In genomic region chr15:85404922-85405293, GRCh38 we compare ENCODE assay signal across 10 cellular contexts. TPM values are rescaled to one million over a fixed set of nuclear protein-coding genes. Genes with fewer than 3 reads are reported as not detected.
DNase-seq lines count a peak whose midpoint lies in the region; ATAC-seq and TF ChIP-seq lines count a peak whose summit lies in the region.
"Had no signal": no experiment of that assay in that cellular context is flagged by ENCODE, and none has a peak within 500 bp of the region (broad histone marks: within the 10 kb centered on the region; RNA-seq: fewer than 3 reads in every experiment).

No MANE protein-coding gene starts in this region.

- intact Hi-C loops in activated B cell treated with CpG ODN at 0.5 μM for 24 hours (cut with micrococcal nuclease) = loop anchor here (1.0 to 5.0 kb wide), 3 partner anchors 8 to 297 kb away; no protein-coding TSS in a partner anchor

- CTCF ChIA-PET in activated B cell treated with CpG ODN at 0.5 μM for 24 hours (lab: Charles Lee) = interaction anchor here (0.5 to 3.1 kb wide), 12 partner anchors 8 to 341 kb away, joined by 3 to 31 read pairs (median 5); no protein-coding TSS in a partner anchor

- no peaks in the 10 kb centered on the region for H3K9me3 Mint-ChIP-seq in activated naive CD4-positive, alpha-beta T cell treated with anti-CD3 and anti-CD28 coated beads, Interleukin-2, amount 50 U/mL, for 72 hours
- H3K9me3 Mint-ChIP-seq in activated B cell treated with CpG ODN at 0.5 μM for 24 hours = no peaks in the 10 kb centered on the region

- 8 to 25% methylated on average over 2 of the region's 2 CpGs for WGBS in gastroesophageal sphincter (ENCODE audit: low coverage in 1 of 2), 2 donors

- no peak for TF ChIP-seq POLR2A in gastroesophageal sphincter (IDR thresholded peaks at IDR 0.05)

- no peaks in the 10 kb centered on the region for H3K27me3 Mint-ChIP-seq in activated B cell treated with CpG ODN at 0.5 μM for 24 hours

- no peak overlapping the region for H3K4me3 ChIP-seq in gastroesophageal sphincter
- H3K4me3 ChIP-seq in thoracic aorta = peak overlapping the region; percentile 1

- H3K36me3 ChIP-seq in gastroesophageal sphincter = no peaks in the 10 kb centered on the region
- H3K36me3 ChIP-seq in thoracic aorta = no peaks in the 10 kb centered on the region

- H3K27ac Mint-ChIP-seq in activated naive CD4-positive, alpha-beta T cell treated with anti-CD3 and anti-CD28 coated beads, Interleukin-2, amount 50 U/mL, for 72 hours = peak overlapping the region; percentile 75 to 85
- H3K27ac Mint-ChIP-seq in activated B cell treated with CpG ODN at 0.5 μM for 24 hours = peak overlapping the region; percentile 91

- TF ChIP-seq CTCF in activated B cell treated with CpG ODN at 0.5 μM for 24 hours (IDR thresholded peaks at IDR 0.05) (no peak), gastroesophageal sphincter (IDR thresholded peaks at IDR 0.05) (no peak), thoracic aorta (IDR thresholded peaks at IDR 0.05) (no peak)

- no peak for TF ChIP-seq EP300 in gastroesophageal sphincter (IDR thresholded peaks at IDR 0.05)

- ATAC-seq in activated naive CD4-positive, alpha-beta T cell treated with anti-CD3 and anti-CD28 coated beads, Interleukin-2, amount 50 U/mL, for 72 hours = peak in 1 of 2 donors; percentile 49
- ATAC-seq in activated B cell treated with CpG ODN at 0.5 μM for 24 hours (ENCODE audit: low read depth) = no peak
- ATAC-seq in gastroesophageal sphincter = no peak
- no peak for ATAC-seq in thoracic aorta (ENCODE audit: insufficient number of reproducible peaks, low FRiP score, low read depth)
- ATAC-seq in GM21447 (IDR thresholded peaks at IDR 0.05; ENCODE audit: unreplicated experiment) = no peak
- ATAC-seq in GM21576 (IDR thresholded peaks at IDR 0.05; ENCODE audit: unreplicated experiment) = no peak

- peaks cover 0 to 5% of the 10 kb centered on the region in 2 donors for H3K36me3 Mint-ChIP-seq in activated naive CD4-positive, alpha-beta T cell treated with anti-CD3 and anti-CD28 coated beads, Interleukin-2, amount 50 U/mL, for 72 hours
- H3K36me3 Mint-ChIP-seq in activated B cell treated with CpG ODN at 0.5 μM for 24 hours (ENCODE audit: low read depth) = peaks cover 1% of the 10 kb centered on the region

- H3K4me1 Mint-ChIP-seq in activated B cell treated with CpG ODN at 0.5 μM for 24 hours = peaks cover 90% of the 10 kb centered on the region

- no peaks in the 10 kb centered on the region for H3K9me3 ChIP-seq in gastroesophageal sphincter
- H3K9me3 ChIP-seq in thoracic aorta = no peaks in the 10 kb centered on the region

- H3K4me1 ChIP-seq in gastroesophageal sphincter (peaks cover 36 to 83% (median 40%) of the 10 kb centered on the region in 3 donors), thoracic aorta (ENCODE audit: control insufficient read depth in 1 of 2, low read depth in 2 of 2) (peaks cover 52 to 70% of the 10 kb centered on the region in 2 donors)

- POLR2A ChIA-PET in activated B cell treated with CpG ODN at 0.5 μM for 24 hours (lab: Charles Lee) = interaction anchor here (0.6 to 17.2 kb wide), 13 partner anchors 9 to 92 kb away, joined by 3 to 395 read pairs (median 5); partner anchors contain the start of gene AKAP13

- no peak for DNase-seq in activated naive CD4-positive, alpha-beta T cell treated with anti-CD3 and anti-CD28 coated beads, Interleukin-2, amount 50 U/mL, for 72 hours (ENCODE audit: low spot score in 2 of 2)
- DNase-seq in activated naive CD4-positive, alpha-beta T cell treated with Interleukin-2 at 50 U/mL for 16 hours = no peak
- DNase-seq in activated B cell treated with CpG ODN at 0.5 μM for 24 hours = no peak
- DNase-seq in thoracic aorta (ENCODE audit: low spot score) = no peak
- DNase-seq in glomerular visceral epithelial cell (ENCODE audit: extremely low spot score) = no peak
- DNase-seq: C1 segment of cervical spinal cord, H7 had no signal

- H3K27ac ChIP-seq in gastroesophageal sphincter = peak overlapping the region; percentile 6 to 52 (median 35)
- H3K27ac ChIP-seq in thoracic aorta = peak overlapping the region; percentile 54 to 60

- H3K4me3 Mint-ChIP-seq in activated B cell treated with CpG ODN at 0.5 μM for 24 hours = peak overlapping the region; percentile 1

- H3K27me3 ChIP-seq in gastroesophageal sphincter = no peaks in the 10 kb centered on the region
- no peaks in the 10 kb centered on the region for H3K27me3 ChIP-seq in thoracic aorta (replicated peaks; ENCODE audit: insufficient read depth)

RNA-seq across cellular contexts. Expression of gene AKAP13, which starts 24.5 kb away (rescaled TPM):
- 100 to 1,000 TPM; 105 to 106 TPM for total RNA-seq in activated naive CD4-positive, alpha-beta T cell treated with anti-CD3 and anti-CD28 coated beads, Interleukin-2, amount 50 U/mL, for 72 hours
- total RNA-seq in activated B cell treated with CpG ODN at 0.5 μM for 24 hours = 254 and 290 TPM in 2 replicates
- 100 to 1,000 TPM; 196 to 252 (median 215) TPM for total RNA-seq in gastroesophageal sphincter
- total RNA-seq in thoracic aorta = 100 to 1,000 TPM; 228 to 273 TPM
